Comparison of ENCODE assay signal across 1 cellular context in the genomic region with DNA sequence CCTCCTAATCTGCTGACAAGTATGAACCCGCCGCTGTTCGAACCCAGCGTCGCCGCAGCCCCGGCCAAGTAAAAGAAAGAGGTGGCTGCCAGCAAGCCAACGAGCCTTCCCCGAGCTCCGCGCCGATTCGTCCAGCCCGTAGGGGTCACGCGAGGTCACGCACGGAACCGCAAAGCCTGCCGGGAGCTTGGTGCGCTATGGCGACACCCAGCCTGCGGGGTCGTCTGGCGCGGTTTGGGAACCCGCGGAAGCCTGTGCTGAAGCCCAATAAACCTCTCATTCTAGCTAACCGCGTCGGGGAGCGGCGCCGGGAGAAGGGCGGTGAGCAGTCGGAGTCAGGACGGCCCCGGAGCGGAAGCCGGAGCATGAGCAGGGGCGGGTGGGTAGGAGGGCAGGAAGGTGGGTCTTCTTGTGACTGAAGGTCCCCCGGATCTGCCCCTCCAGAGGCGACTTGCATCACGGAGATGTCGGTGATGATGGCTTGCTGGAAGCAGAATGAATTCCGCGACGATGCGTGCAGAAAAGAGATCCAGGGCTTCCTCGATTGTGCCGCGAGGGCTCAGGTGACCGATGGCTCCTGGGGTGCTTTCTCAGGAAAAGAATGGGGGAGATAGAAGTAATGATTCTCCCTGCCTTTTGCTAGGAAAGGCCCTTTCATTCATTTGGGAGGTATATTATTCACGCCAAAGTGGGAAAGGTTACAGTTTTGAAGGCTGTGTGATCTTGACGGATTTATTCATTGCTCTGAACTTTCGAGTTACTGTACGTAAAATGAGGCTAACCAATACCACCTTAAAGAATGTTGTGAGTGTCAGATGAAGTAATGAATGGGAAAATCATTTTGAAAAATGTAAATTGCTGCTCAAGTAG.
TF ChIP-seq lines count a peak whose summit lies in the region.

A gene (plus strand): TSS at position 170 of the 870 bp plus-strand sequence. CDS start 28 bp downstream, at position 198.

TF ChIP-seq in K562, 482 proteins besides CTCF, POLR2A, EP300 and RAD21 (continued from another document and continues in another):
- TF ChIP-seq, protein P1, sequence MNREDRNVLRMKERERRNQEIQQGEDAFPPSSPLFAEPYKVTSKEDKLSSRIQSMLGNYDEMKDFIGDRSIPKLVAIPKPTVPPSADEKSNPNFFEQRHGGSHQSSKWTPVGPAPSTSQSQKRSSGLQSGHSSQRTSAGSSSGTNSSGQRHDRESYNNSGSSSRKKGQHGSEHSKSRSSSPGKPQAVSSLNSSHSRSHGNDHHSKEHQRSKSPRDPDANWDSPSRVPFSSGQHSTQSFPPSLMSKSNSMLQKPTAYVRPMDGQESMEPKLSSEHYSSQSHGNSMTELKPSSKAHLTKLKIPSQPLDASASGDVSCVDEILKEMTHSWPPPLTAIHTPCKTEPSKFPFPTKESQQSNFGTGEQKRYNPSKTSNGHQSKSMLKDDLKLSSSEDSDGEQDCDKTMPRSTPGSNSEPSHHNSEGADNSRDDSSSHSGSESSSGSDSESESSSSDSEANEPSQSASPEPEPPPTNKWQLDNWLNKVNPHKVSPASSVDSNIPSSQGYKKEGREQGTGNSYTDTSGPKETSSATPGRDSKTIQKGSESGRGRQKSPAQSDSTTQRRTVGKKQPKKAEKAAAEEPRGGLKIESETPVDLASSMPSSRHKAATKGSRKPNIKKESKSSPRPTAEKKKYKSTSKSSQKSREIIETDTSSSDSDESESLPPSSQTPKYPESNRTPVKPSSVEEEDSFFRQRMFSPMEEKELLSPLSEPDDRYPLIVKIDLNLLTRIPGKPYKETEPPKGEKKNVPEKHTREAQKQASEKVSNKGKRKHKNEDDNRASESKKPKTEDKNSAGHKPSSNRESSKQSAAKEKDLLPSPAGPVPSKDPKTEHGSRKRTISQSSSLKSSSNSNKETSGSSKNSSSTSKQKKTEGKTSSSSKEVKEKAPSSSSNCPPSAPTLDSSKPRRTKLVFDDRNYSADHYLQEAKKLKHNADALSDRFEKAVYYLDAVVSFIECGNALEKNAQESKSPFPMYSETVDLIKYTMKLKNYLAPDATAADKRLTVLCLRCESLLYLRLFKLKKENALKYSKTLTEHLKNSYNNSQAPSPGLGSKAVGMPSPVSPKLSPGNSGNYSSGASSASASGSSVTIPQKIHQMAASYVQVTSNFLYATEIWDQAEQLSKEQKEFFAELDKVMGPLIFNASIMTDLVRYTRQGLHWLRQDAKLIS (CRISPR knock-in tag; IDR thresholded peaks at IDR 0.05) = peak; percentile 52; the same call in 1 of the 2 replicates
- TF ChIP-seq PTRF (tag; IDR thresholded peaks at IDR 0.05) = 0 out of 2 replicates have a peak, but pooled peaks have one; percentile 34
- no peak for TF ChIP-seq CREBBP (IDR thresholded peaks at IDR 0.05; ENCODE audit: low read depth, low read length)
- TF ChIP-seq, protein P2, sequence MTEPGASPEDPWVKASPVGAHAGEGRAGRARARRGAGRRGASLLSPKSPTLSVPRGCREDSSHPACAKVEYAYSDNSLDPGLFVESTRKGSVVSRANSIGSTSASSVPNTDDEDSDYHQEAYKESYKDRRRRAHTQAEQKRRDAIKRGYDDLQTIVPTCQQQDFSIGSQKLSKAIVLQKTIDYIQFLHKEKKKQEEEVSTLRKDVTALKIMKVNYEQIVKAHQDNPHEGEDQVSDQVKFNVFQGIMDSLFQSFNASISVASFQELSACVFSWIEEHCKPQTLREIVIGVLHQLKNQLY (CRISPR knock-in tag; conservative IDR thresholded peaks at IDR 0.05) = no peak
- TF ChIP-seq ZC3H8 (IDR thresholded peaks at IDR 0.05) = no peak
- TF ChIP-seq, protein P3, sequence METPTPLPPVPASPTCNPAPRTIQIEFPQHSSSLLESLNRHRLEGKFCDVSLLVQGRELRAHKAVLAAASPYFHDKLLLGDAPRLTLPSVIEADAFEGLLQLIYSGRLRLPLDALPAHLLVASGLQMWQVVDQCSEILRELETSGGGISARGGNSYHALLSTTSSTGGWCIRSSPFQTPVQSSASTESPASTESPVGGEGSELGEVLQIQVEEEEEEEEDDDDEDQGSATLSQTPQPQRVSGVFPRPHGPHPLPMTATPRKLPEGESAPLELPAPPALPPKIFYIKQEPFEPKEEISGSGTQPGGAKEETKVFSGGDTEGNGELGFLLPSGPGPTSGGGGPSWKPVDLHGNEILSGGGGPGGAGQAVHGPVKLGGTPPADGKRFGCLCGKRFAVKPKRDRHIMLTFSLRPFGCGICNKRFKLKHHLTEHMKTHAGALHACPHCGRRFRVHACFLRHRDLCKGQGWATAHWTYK (CRISPR knock-in tag; IDR thresholded peaks at IDR 0.05) = no peak; the same call in 1 of the 2 replicates
- TF ChIP-seq, protein P4, sequence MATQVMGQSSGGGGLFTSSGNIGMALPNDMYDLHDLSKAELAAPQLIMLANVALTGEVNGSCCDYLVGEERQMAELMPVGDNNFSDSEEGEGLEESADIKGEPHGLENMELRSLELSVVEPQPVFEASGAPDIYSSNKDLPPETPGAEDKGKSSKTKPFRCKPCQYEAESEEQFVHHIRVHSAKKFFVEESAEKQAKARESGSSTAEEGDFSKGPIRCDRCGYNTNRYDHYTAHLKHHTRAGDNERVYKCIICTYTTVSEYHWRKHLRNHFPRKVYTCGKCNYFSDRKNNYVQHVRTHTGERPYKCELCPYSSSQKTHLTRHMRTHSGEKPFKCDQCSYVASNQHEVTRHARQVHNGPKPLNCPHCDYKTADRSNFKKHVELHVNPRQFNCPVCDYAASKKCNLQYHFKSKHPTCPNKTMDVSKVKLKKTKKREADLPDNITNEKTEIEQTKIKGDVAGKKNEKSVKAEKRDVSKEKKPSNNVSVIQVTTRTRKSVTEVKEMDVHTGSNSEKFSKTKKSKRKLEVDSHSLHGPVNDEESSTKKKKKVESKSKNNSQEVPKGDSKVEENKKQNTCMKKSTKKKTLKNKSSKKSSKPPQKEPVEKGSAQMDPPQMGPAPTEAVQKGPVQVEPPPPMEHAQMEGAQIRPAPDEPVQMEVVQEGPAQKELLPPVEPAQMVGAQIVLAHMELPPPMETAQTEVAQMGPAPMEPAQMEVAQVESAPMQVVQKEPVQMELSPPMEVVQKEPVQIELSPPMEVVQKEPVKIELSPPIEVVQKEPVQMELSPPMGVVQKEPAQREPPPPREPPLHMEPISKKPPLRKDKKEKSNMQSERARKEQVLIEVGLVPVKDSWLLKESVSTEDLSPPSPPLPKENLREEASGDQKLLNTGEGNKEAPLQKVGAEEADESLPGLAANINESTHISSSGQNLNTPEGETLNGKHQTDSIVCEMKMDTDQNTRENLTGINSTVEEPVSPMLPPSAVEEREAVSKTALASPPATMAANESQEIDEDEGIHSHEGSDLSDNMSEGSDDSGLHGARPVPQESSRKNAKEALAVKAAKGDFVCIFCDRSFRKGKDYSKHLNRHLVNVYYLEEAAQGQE (CRISPR knock-in tag; IDR thresholded peaks at IDR 0.05; ENCODE audit: low read depth) = no peak; the same call in 1 of the 2 replicates
- TF ChIP-seq BCL6 (CRISPR knock-in tag; IDR thresholded peaks at IDR 0.05) = no peak
- TF ChIP-seq ZNF699 (CRISPR knock-in tag; IDR thresholded peaks at IDR 0.05; ENCODE audit: insufficient replicate concordance) = no peak
- no peak for TF ChIP-seq ARID2 (IDR thresholded peaks at IDR 0.05)
- no peak for TF ChIP-seq ZFP30 (CRISPR knock-in tag; IDR thresholded peaks at IDR 0.05; ENCODE audit: borderline replicate concordance)
- TF ChIP-seq KLF6 (CRISPR knock-in tag; IDR thresholded peaks at IDR 0.05; ENCODE audit: borderline replicate concordance) = peak; percentile 35; the same call in 1 of the 2 replicates
- no peak for TF ChIP-seq ZNF561 (CRISPR knock-in tag; conservative IDR thresholded peaks at IDR 0.05)
- TF ChIP-seq SMC3 (conservative IDR thresholded peaks at IDR 0.05; ENCODE audit: insufficient read depth, low read depth, low read length) = 0 out of 2 replicates have a peak, but pooled peaks have one; percentile 12
- TF ChIP-seq, protein P5, sequence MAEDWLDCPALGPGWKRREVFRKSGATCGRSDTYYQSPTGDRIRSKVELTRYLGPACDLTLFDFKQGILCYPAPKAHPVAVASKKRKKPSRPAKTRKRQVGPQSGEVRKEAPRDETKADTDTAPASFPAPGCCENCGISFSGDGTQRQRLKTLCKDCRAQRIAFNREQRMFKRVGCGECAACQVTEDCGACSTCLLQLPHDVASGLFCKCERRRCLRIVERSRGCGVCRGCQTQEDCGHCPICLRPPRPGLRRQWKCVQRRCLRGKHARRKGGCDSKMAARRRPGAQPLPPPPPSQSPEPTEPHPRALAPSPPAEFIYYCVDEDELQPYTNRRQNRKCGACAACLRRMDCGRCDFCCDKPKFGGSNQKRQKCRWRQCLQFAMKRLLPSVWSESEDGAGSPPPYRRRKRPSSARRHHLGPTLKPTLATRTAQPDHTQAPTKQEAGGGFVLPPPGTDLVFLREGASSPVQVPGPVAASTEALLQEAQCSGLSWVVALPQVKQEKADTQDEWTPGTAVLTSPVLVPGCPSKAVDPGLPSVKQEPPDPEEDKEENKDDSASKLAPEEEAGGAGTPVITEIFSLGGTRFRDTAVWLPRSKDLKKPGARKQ (CRISPR knock-in tag; IDR thresholded peaks at IDR 0.05) = no peak
- TF ChIP-seq, protein P6, sequence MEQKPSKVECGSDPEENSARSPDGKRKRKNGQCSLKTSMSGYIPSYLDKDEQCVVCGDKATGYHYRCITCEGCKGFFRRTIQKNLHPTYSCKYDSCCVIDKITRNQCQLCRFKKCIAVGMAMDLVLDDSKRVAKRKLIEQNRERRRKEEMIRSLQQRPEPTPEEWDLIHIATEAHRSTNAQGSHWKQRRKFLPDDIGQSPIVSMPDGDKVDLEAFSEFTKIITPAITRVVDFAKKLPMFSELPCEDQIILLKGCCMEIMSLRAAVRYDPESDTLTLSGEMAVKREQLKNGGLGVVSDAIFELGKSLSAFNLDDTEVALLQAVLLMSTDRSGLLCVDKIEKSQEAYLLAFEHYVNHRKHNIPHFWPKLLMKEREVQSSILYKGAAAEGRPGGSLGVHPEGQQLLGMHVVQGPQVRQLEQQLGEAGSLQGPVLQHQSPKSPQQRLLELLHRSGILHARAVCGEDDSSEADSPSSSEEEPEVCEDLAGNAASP (IDR thresholded peaks at IDR 0.05) = no peak
- no peak for TF ChIP-seq ZNF507 (tag; conservative IDR thresholded peaks at IDR 0.05)
- no peak for TF ChIP-seq POLR3A (IDR thresholded peaks at IDR 0.05; ENCODE audit: borderline replicate concordance, extremely low read depth, insufficient read depth, insufficient read length)
- TF ChIP-seq, protein P7, sequence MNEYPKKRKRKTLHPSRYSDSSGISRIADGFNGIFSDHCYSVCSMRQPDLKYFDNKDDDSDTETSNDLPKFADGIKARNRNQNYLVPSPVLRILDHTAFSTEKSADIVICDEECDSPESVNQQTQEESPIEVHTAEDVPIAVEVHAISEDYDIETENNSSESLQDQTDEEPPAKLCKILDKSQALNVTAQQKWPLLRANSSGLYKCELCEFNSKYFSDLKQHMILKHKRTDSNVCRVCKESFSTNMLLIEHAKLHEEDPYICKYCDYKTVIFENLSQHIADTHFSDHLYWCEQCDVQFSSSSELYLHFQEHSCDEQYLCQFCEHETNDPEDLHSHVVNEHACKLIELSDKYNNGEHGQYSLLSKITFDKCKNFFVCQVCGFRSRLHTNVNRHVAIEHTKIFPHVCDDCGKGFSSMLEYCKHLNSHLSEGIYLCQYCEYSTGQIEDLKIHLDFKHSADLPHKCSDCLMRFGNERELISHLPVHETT (CRISPR knock-in tag; conservative IDR thresholded peaks at IDR 0.05 in 1 of 2, IDR thresholded peaks at IDR 0.05 in 1 of 2) = peak in 1 of 2 experiments; percentile 64; a peak in 1 of 4 replicates
- TF ChIP-seq LCOR (CRISPR knock-in tag; IDR thresholded peaks at IDR 0.05) = peak; percentile 87; the same call in 1 of the 2 replicates
- no peak for TF ChIP-seq TFAM (CRISPR knock-in tag; conservative IDR thresholded peaks at IDR 0.05)
- no peak; the same call in 1 of the 2 replicates for TF ChIP-seq KDM2B (CRISPR knock-in tag; IDR thresholded peaks at IDR 0.05)
- TF ChIP-seq CCAR2 (IDR thresholded peaks at IDR 0.05; ENCODE audit: low read depth, low read length) = no peak
- 0 out of 2 replicates have a peak, but pooled peaks have one; percentile 19 for TF ChIP-seq TCF3 (CRISPR knock-in tag; IDR thresholded peaks at IDR 0.05)
- TF ChIP-seq POLR2G (IDR thresholded peaks at IDR 0.05; ENCODE audit: low read depth, low read length) = peak; percentile 99
- TF ChIP-seq MYBL2 (IDR thresholded peaks at IDR 0.05; ENCODE audit: low read depth) = no peak
- no peak for TF ChIP-seq MYBL2 (CRISPR knock-in tag; IDR thresholded peaks at IDR 0.05; ENCODE audit: borderline replicate concordance)
- TF ChIP-seq XRCC5 (IDR thresholded peaks at IDR 0.05; ENCODE audit: low read depth, low read length) = peak; percentile 57; the same call in 1 of the 2 replicates
- TF ChIP-seq ZNF274 (IDR thresholded peaks at IDR 0.05; ENCODE audit: borderline replicate concordance, low read depth, low read length) = no peak
- no peak; the same call in 1 of the 2 replicates for TF ChIP-seq JUN (IDR thresholded peaks at IDR 0.05; ENCODE audit: borderline replicate concordance, low read depth, low read length)
- TF ChIP-seq JUN (CRISPR knock-in tag; IDR thresholded peaks at IDR 0.05; ENCODE audit: borderline replicate concordance) = no peak
- TF ChIP-seq GTF2F1 (IDR thresholded peaks at IDR 0.05; ENCODE audit: low read depth, low read length) = peak; percentile 80; the same call in 1 of the 2 replicates
- TF ChIP-seq, protein P8, sequence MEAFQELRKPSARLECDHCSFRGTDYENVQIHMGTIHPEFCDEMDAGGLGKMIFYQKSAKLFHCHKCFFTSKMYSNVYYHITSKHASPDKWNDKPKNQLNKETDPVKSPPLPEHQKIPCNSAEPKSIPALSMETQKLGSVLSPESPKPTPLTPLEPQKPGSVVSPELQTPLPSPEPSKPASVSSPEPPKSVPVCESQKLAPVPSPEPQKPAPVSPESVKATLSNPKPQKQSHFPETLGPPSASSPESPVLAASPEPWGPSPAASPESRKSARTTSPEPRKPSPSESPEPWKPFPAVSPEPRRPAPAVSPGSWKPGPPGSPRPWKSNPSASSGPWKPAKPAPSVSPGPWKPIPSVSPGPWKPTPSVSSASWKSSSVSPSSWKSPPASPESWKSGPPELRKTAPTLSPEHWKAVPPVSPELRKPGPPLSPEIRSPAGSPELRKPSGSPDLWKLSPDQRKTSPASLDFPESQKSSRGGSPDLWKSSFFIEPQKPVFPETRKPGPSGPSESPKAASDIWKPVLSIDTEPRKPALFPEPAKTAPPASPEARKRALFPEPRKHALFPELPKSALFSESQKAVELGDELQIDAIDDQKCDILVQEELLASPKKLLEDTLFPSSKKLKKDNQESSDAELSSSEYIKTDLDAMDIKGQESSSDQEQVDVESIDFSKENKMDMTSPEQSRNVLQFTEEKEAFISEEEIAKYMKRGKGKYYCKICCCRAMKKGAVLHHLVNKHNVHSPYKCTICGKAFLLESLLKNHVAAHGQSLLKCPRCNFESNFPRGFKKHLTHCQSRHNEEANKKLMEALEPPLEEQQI (IDR thresholded peaks at IDR 0.05) = no peak
- no peak for TF ChIP-seq HNRNPL (IDR thresholded peaks at IDR 0.05; ENCODE audit: low read depth, low read length)
- no peak for TF ChIP-seq CBFA2T2 (conservative IDR thresholded peaks at IDR 0.05)
- no peak for TF ChIP-seq SMARCA5 (IDR thresholded peaks at IDR 0.05)
- peak; percentile 67; the same call in 1 of the 2 replicates for TF ChIP-seq ZKSCAN1 (IDR thresholded peaks at IDR 0.05; ENCODE audit: low read depth, low read length)
- no peak for TF ChIP-seq ZNF780A (CRISPR knock-in tag; IDR thresholded peaks at IDR 0.05)
